Comparison of ENCODE assay signal across 9 cellular contexts in genomic region chr12:26870491-26871419, GRCh38. TPM values are rescaled to one million over a fixed set of nuclear protein-coding genes. Genes with fewer than 3 reads are reported as not detected.
A peak's percentile ranks its signal among the peaks of the same experiment; 100 is the strongest.
DNase-seq lines count a peak whose midpoint lies in the region; ATAC-seq and TF ChIP-seq lines count a peak whose summit lies in the region.
"Had no signal": no experiment of that assay in that cellular context is flagged by ENCODE, and none has a peak within 500 bp of the region (broad histone marks: within the 10 kb centered on the region; RNA-seq: fewer than 3 reads in every experiment).

No MANE protein-coding gene starts in this region.

- no peak overlapping the region for H3K4me3 ChIP-seq in adipocyte (ENCODE audit: low read length)

- no peaks in the 10 kb centered on the region for H3K36me3 Mint-ChIP-seq in mesothelial cell of epicardium

- no peaks in the 10 kb centered on the region for H3K27me3 Mint-ChIP-seq in mesothelial cell of epicardium (ENCODE audit: low read depth)

- DNase-seq in Daoy (ENCODE audit: low read depth) = peak; percentile 33
- DNase-seq in MV-4-11 (lab: John Stamatoyannopoulos, UW) = peak; percentile 84
- peak; percentile 66 for DNase-seq in adipocyte (ENCODE audit: low read depth)
- DNase-seq in mesothelial cell of epicardium (ENCODE audit: low spot score in 2 of 2, unreplicated experiment in 2 of 2) = peak in 1 of 2 experiments; percentile 43
- DNase-seq in SW480 (ENCODE audit: low spot score) = no peak
- no peak for DNase-seq in Ammon's horn (ENCODE audit: low spot score)
- DNase-seq: activated CD8-positive, alpha-beta T cell treated with anti-CD3 and anti-CD28 coated beads, Interleukin-2, amount 10 ng/mL, durations not matched to agents 7 days and 5 days had no signal

- no peak overlapping the region for H3K9ac ChIP-seq in adipocyte (ENCODE audit: low read length)

- TF ChIP-seq CTCF in mesothelial cell of epicardium (IDR thresholded peaks at IDR 0.05; ENCODE audit: unreplicated experiment) = no peak

- no peak overlapping the region for H3K4me3 Mint-ChIP-seq in mesothelial cell of epicardium
- H3K4me3 Mint-ChIP-seq: activated CD8-positive, alpha-beta T cell treated with anti-CD3 and anti-CD28 coated beads, Interleukin-2, amount 10 ng/mL, durations not matched to agents 7 days and 5 days had no signal

- peaks cover 4% of the 10 kb centered on the region for H3K9me3 Mint-ChIP-seq in mesothelial cell of epicardium

- no peaks in the 10 kb centered on the region for H3K9me3 ChIP-seq in adipocyte (ENCODE audit: control insufficient read depth, low read length)

- H3K27ac Mint-ChIP-seq in mesothelial cell of epicardium = peak overlapping the region; percentile 22
- H3K27ac Mint-ChIP-seq: activated CD8-positive, alpha-beta T cell treated with anti-CD3 and anti-CD28 coated beads, Interleukin-2, amount 10 ng/mL, durations not matched to agents 7 days and 5 days had no signal

- H3K27me3 ChIP-seq in adipocyte (replicated peaks; ENCODE audit: control insufficient read depth, insufficient read depth, low read length) = peaks cover 19% of the 10 kb centered on the region

- H3K36me3 ChIP-seq in adipocyte (ENCODE audit: control insufficient read depth, insufficient read depth, low read length, severe bottlenecking) = no peaks in the 10 kb centered on the region

- peaks cover 29% of the 10 kb centered on the region for H3K4me1 Mint-ChIP-seq in mesothelial cell of epicardium

- ATAC-seq in GM19467 (IDR thresholded peaks at IDR 0.05; ENCODE audit: unreplicated experiment) = no peak
- no peak for ATAC-seq in HG02610 (IDR thresholded peaks at IDR 0.05; ENCODE audit: unreplicated experiment)
- ATAC-seq: activated CD8-positive, alpha-beta T cell treated with anti-CD3 and anti-CD28 coated beads, Interleukin-2, amount 10 ng/mL, durations not matched to agents 7 days and 5 days had no signal

- H3K4me1 ChIP-seq in adipocyte (ENCODE audit: control insufficient read depth, insufficient read depth, low read length) = no peaks in the 10 kb centered on the region

RNA-seq across cellular contexts. Expression of gene ITPR2, which starts 37.8 kb away (rescaled TPM):
- 19.2 and 30.4 TPM in 2 replicates for total RNA-seq in Daoy (2014; rRNA removed; shearing (Covaris generic))
- total RNA-seq in mesothelial cell of epicardium = 54.3 to 63.9 TPM (median 62.3 TPM) in 3 replicates

Comparison
In these comparisons a context has a peak if more than half of its experiments do, and no peak if none do; other contexts are left out.
1. DNase-seq: peak in Daoy (single experiment), MV-4-11 (single experiment) and adipocyte (single experiment); none in SW480 (single experiment) and Ammon's horn (single experiment).